Comparison of ENCODE assay signal across 20 cellular contexts in genomic region chr17:72425133-72425795, GRCh38.
"Had no signal": no experiment of that assay in that cellular context is flagged by ENCODE, and none has a peak within 500 bp of the region (broad histone marks: within the 10 kb centered on the region; RNA-seq: fewer than 3 reads in every experiment).

No MANE protein-coding gene starts in this region.

- FAIRE-seq: astrocyte, endothelial cell of umbilical vein had no signal

- H3K4me3 Mint-ChIP-seq: activated T-cell treated with anti-CD3 and anti-CD28 coated beads, Interleukin-2, amount 50 U/mL, for 24 hours; memory B cell; naive thymus-derived CD4-positive, alpha-beta T cell had no signal

- H3K9me3 ChIP-seq: adrenal gland, breast epithelium, esophagus muscularis mucosa, heart right ventricle, mucosa of descending colon, ovary, psoas muscle, thyroid gland had no signal

- H3K36me3 ChIP-seq: adrenal gland, breast epithelium, esophagus muscularis mucosa, heart right ventricle, ovary, thyroid gland had no signal

- H3K4me1 ChIP-seq: adrenal gland, breast epithelium had no signal

- H3K27ac ChIP-seq: adrenal gland, breast epithelium, esophagus muscularis mucosa, heart right ventricle, ovary, psoas muscle, thyroid gland had no signal

- H3K27me3 ChIP-seq: adrenal gland, breast epithelium, esophagus muscularis mucosa, ovary, thyroid gland had no signal

- H3K9me3 Mint-ChIP-seq: activated naive CD4-positive, alpha-beta T cell treated with anti-CD3 and anti-CD28 coated beads, Interleukin-2, amount 50 U/mL, for 72 hours; activated T-cell treated with anti-CD3 and anti-CD28 coated beads, Interleukin-2, amount 50 U/mL, for 24 hours; memory B cell had no signal

- DNase-seq: activated CD4-positive, alpha-beta T cell treated with anti-CD3 and anti-CD28 coated beads, Interleukin-2, amount 50 U/mL, for 4 hours; activated CD4-positive, CD25-positive, alpha-beta regulatory T cell treated with anti-CD3 and anti-CD28 coated beads, Interleukin-2, amount 50 U/mL, for 72 hours; activated effector memory CD4-positive, alpha-beta T cell treated with Interleukin-2 at 50 U/mL for 16 hours; activated T-cell treated with anti-CD3 and anti-CD28 coated beads, Interleukin-2, amount 50 U/mL, for 24 hours; adrenal gland; cortex of kidney; effector CD8-positive, alpha-beta T cell; heart right ventricle; mucosa of descending colon; naive thymus-derived CD4-positive, alpha-beta T cell; ovary; psoas muscle; right cardiac atrium; thyroid gland had no signal

- H3K27me3 Mint-ChIP-seq: activated T-cell treated with anti-CD3 and anti-CD28 coated beads, Interleukin-2, amount 50 U/mL, for 24 hours had no signal

- H3K36me3 Mint-ChIP-seq: activated naive CD4-positive, alpha-beta T cell treated with anti-CD3 and anti-CD28 coated beads, Interleukin-2, amount 50 U/mL, for 72 hours; memory B cell; naive thymus-derived CD4-positive, alpha-beta T cell had no signal

- H3K27ac Mint-ChIP-seq: activated naive CD4-positive, alpha-beta T cell treated with anti-CD3 and anti-CD28 coated beads, Interleukin-2, amount 50 U/mL, for 72 hours; activated T-cell treated with anti-CD3 and anti-CD28 coated beads, Interleukin-2, amount 50 U/mL, for 24 hours; memory B cell; naive thymus-derived CD4-positive, alpha-beta T cell had no signal

- ATAC-seq: activated naive CD4-positive, alpha-beta T cell treated with anti-CD3 and anti-CD28 coated beads, Interleukin-2, amount 50 U/mL, for 72 hours; heart right ventricle; mucosa of descending colon; naive thymus-derived CD4-positive, alpha-beta T cell; psoas muscle; right cardiac atrium had no signal

- H3K4me3 ChIP-seq: adrenal gland, breast epithelium, esophagus muscularis mucosa, heart right ventricle, mucosa of descending colon, ovary, psoas muscle, thyroid gland had no signal
